ENCODE assay signal across 8 cellular contexts in genomic region chr15:98779463-98780071, GRCh38.
DNase-seq lines count a peak whose midpoint lies in the region; ATAC-seq and TF ChIP-seq lines count a peak whose summit lies in the region.

No MANE protein-coding gene starts in this region.

- intact Hi-C loops in activated CD4-positive, alpha-beta T cell treated with anti-CD3 and anti-CD28 coated beads, Interleukin-2, amount 10 ng/mL, durations not matched to agents 24 days and 14 days (cut with micrococcal nuclease) = loop anchor here (1.0 to 5.0 kb wide), 3 partner anchors 102 to 283 kb away; no protein-coding TSS in a partner anchor
- intact Hi-C loops in lower leg skin (cut with DNase I; ENCODE audit: low total_unique reads) = loop anchor here (10.0 kb wide), 1 partner anchor 125 kb away; no protein-coding TSS in a partner anchor

- H3K9me3 Mint-ChIP-seq in activated CD4-positive, alpha-beta T cell treated with anti-CD3 and anti-CD28 coated beads, Interleukin-2, amount 10 ng/mL, durations not matched to agents 24 days and 14 days = no peaks in the 10 kb centered on the region

- peak; percentile 76 for ATAC-seq in GM18858 (IDR thresholded peaks at IDR 0.05; ENCODE audit: unreplicated experiment)
- ATAC-seq in HG03097 (IDR thresholded peaks at IDR 0.05; ENCODE audit: low FRiP score, unreplicated experiment) = peak; percentile 77

- H3K27ac ChIP-seq in coronary artery = peak overlapping the region in 1 of 2 donors; percentile 23

- no peaks in the 10 kb centered on the region for H3K36me3 Mint-ChIP-seq in activated CD4-positive, alpha-beta T cell treated with anti-CD3 and anti-CD28 coated beads, Interleukin-2, amount 10 ng/mL, durations not matched to agents 24 days and 14 days (ENCODE audit: low read depth)

- TF ChIP-seq CTCF in AG10803 (conservative IDR thresholded peaks at IDR 0.05; ENCODE audit: low read length) (peak; percentile 99), coronary artery (IDR thresholded peaks at IDR 0.05) (peak; percentile 91), lower leg skin (IDR thresholded peaks at IDR 0.05) (peak in 1 of 3 donors; percentile 50)

- H3K27ac Mint-ChIP-seq in activated CD4-positive, alpha-beta T cell treated with anti-CD3 and anti-CD28 coated beads, Interleukin-2, amount 10 ng/mL, durations not matched to agents 24 days and 14 days = no peak overlapping the region

- 30 to 31% methylated on average over 16 of the region's 16 CpGs for WGBS in lower leg skin, 2 donors

- no peak for TF ChIP-seq POLR2A in lower leg skin (IDR thresholded peaks at IDR 0.05)

- H3K4me3 ChIP-seq in AG10803 (ENCODE audit: low read length) (no peak overlapping the region), coronary artery (no peak overlapping the region), lower leg skin (ENCODE audit: low read depth, poor library complexity, severe bottlenecking) (no peak overlapping the region)

- H3K27me3 Mint-ChIP-seq in activated CD4-positive, alpha-beta T cell treated with anti-CD3 and anti-CD28 coated beads, Interleukin-2, amount 10 ng/mL, durations not matched to agents 24 days and 14 days = no peaks in the 10 kb centered on the region

- H3K4me1 Mint-ChIP-seq in activated CD4-positive, alpha-beta T cell treated with anti-CD3 and anti-CD28 coated beads, Interleukin-2, amount 10 ng/mL, durations not matched to agents 24 days and 14 days = peaks cover 23% of the 10 kb centered on the region

- DNase-seq in AG10803 (ENCODE audit: low read depth) = peak; percentile 62
- peak; percentile 74 for DNase-seq in NCI-H460 (ENCODE audit: extremely low read depth, low read depth)
- DNase-seq in activated CD4-positive, alpha-beta T cell treated with anti-CD3 and anti-CD28 coated beads, Interleukin-2, amount 10 ng/mL, durations not matched to agents 24 days and 14 days = peak; percentile 92
- DNase-seq in coronary artery (ENCODE audit: low spot score) = peak; percentile 79
- DNase-seq in lower leg skin (ENCODE audit: low spot score in 2 of 2) = peak; percentile 76 to 94
- peak; percentile 50 for DNase-seq in stimulated activated CD8-positive, alpha-beta memory T cell treated with anti-CD3 and anti-CD28 coated beads, Interleukin-12 subunit alpha, Interleukin-12 subunit beta, amount 100 ng/mL, for 1 hour (ENCODE audit: low read depth)

- H3K4me3 Mint-ChIP-seq in activated CD4-positive, alpha-beta T cell treated with anti-CD3 and anti-CD28 coated beads, Interleukin-2, amount 10 ng/mL, durations not matched to agents 24 days and 14 days = no peak overlapping the region
